8 cellular contexts compared by ENCODE assay signal in genomic region chr3:171461087-171461917, GRCh38. TPM values are rescaled to one million over a fixed set of nuclear protein-coding genes. Genes with fewer than 3 reads are reported as not detected.
DNase-seq lines count a peak whose midpoint lies in the region; ATAC-seq and TF ChIP-seq lines count a peak whose summit lies in the region.

No MANE protein-coding gene starts in this region.

- H3K79me2 ChIP-seq in OCI-LY1 (ENCODE audit: insufficient read depth, low read length) = no peaks in the 10 kb centered on the region

- no peaks in the 10 kb centered on the region for H3F3A ChIP-seq in OCI-LY1 (ENCODE audit: insufficient read depth, low read length)

- no peak overlapping the region for H2AFZ ChIP-seq in OCI-LY1 (ENCODE audit: low read length)

- TF ChIP-seq POLR2A in GM19099 (IDR thresholded peaks at IDR 0.05; ENCODE audit: extremely low read depth, insufficient read length, low read depth) (peak; percentile 41), spleen (IDR thresholded peaks at IDR 0.05) (no peak)

- peak overlapping the region; percentile 80 to 99 (median 98) for H3K4me2 ChIP-seq in BLaER1 treated with 17β-estradiol and CSF1 and Interleukin-3, amounts not matched to agents 10 nM and 100 nM
- H3K4me2 ChIP-seq in OCI-LY1 (ENCODE audit: low read length) = peak overlapping the region; percentile 71

- no peaks in the 10 kb centered on the region for H3K9me3 ChIP-seq in BLaER1 treated with 17β-estradiol and CSF1 and Interleukin-3, amounts not matched to agents 10 nM and 100 nM (replicated peaks in 1 of 11)
- H3K9me3 ChIP-seq in OCI-LY1 (ENCODE audit: low read length) = no peaks in the 10 kb centered on the region
- H3K9me3 ChIP-seq in iPS-18c (ENCODE audit: control insufficient read depth, insufficient read depth, low read length) = no peaks in the 10 kb centered on the region
- H3K9me3 ChIP-seq in spleen = no peaks in the 10 kb centered on the region

- 3 to 5% (median 4%) methylated on average over 15 to 22 of the region's 22 CpGs for WGBS in spleen, 5 donors

- peaks cover 14 to 37% (median 32%) of the 10 kb centered on the region in 10 experiments for H3K4me1 ChIP-seq in BLaER1 treated with 17β-estradiol and CSF1 and Interleukin-3, amounts not matched to agents 10 nM and 100 nM
- H3K4me1 ChIP-seq in OCI-LY1 (ENCODE audit: insufficient read depth, low read length, severe bottlenecking) = peaks cover 13% of the 10 kb centered on the region
- H3K4me1 ChIP-seq in spleen = peaks cover 10 to 63% (median 37%) of the 10 kb centered on the region in 6 donors

- peak; percentile 72 for DNase-seq in astrocyte of the hippocampus (ENCODE audit: low read depth, low spot score)
- no peak for DNase-seq in spleen
- no peak for DNase-seq in NCI-H128 (lab: John Stamatoyannopoulos, UW; ENCODE audit: unreplicated experiment)

- TF ChIP-seq CTCF in OCI-LY1 (IDR thresholded peaks at IDR 0.05; ENCODE audit: low read length) (no peak), spleen (IDR thresholded peaks at IDR 0.05 in 8 of 11, conservative IDR thresholded peaks at IDR 0.05 in 3 of 11) (no peak)

- no peaks in the 10 kb centered on the region for H3K36me3 ChIP-seq in BLaER1 treated with 17β-estradiol and CSF1 and Interleukin-3, amounts not matched to agents 10 nM and 100 nM
- H3K36me3 ChIP-seq in OCI-LY1 (ENCODE audit: insufficient read depth, low read length) (no peaks in the 10 kb centered on the region), spleen (no peaks in the 10 kb centered on the region)

- H4K20me1 ChIP-seq in BLaER1 treated with 17β-estradiol and CSF1 and Interleukin-3, amounts not matched to agents 10 nM and 100 nM = peaks cover 0 to 23% (median 6%) of the 10 kb centered on the region in 11 experiments; a peak in 10 of 22 replicates
- no peaks in the 10 kb centered on the region for H4K20me1 ChIP-seq in OCI-LY1 (ENCODE audit: insufficient read depth, low read length)

- peak; percentile 30 for ATAC-seq in HG03159 (IDR thresholded peaks at IDR 0.05; ENCODE audit: unreplicated experiment)

- peak overlapping the region; percentile 68 to 82 (median 76) for H3K4me3 ChIP-seq in BLaER1 treated with 17β-estradiol and CSF1 and Interleukin-3, amounts not matched to agents 10 nM and 100 nM
- H3K4me3 ChIP-seq in OCI-LY1 (ENCODE audit: low read depth, low read length, poor library complexity, severe bottlenecking) (peak overlapping the region; percentile 59), iPS-18c (ENCODE audit: insufficient read depth, low read depth, low read length) (peak overlapping the region; percentile 64), spleen (peak overlapping the region; percentile 59 to 96 (median 74))

- intact Hi-C loops in spleen (cut with DNase I; ENCODE audit: low total_unique reads) = loop anchor here (10.0 kb wide), 1 partner anchor 277 kb away; no protein-coding TSS in a partner anchor

- H3K9ac ChIP-seq in BLaER1 treated with 17β-estradiol and CSF1 and Interleukin-3, amounts not matched to agents 10 nM and 100 nM = peak overlapping the region; percentile 43 to 75 (median 64)
- H3K9ac ChIP-seq in OCI-LY1 (ENCODE audit: low read length) = no peak overlapping the region

- H3K27ac ChIP-seq in BLaER1 treated with 17β-estradiol and CSF1 and Interleukin-3, amounts not matched to agents 10 nM and 100 nM = peak overlapping the region in 2 of 11 experiments; percentile 1 to 5; a peak in 2 of 22 replicates
- H3K27ac ChIP-seq in OCI-LY1 (ENCODE audit: low read depth, low read length, poor library complexity, severe bottlenecking) = no peak overlapping the region
- peak overlapping the region in 7 of 8 donors; percentile 19 to 87 (median 77) for H3K27ac ChIP-seq in spleen

- H3K27me3 ChIP-seq in BLaER1 treated with 17β-estradiol and CSF1 and Interleukin-3, amounts not matched to agents 10 nM and 100 nM = peaks cover 29 to 53% (median 36%) of the 10 kb centered on the region in 11 experiments
- peaks cover 5% of the 10 kb centered on the region; the same call in 1 of the 2 replicates for H3K27me3 ChIP-seq in OCI-LY1 (ENCODE audit: insufficient read depth, low read length)
- peaks cover 0 to 70% (median 0%) of the 10 kb centered on the region in 7 donors for H3K27me3 ChIP-seq in spleen (replicated peaks in 1 of 7)

- H3K9me2 ChIP-seq in OCI-LY1 (ENCODE audit: low read depth, low read length) = no peaks in the 10 kb centered on the region

RNA-seq across cellular contexts. Expression of gene TNIK, which starts 1.1 kb away (rescaled TPM):
- total RNA-seq in spleen = 10 to 100 TPM in 6 of 7 donors, 1 to 10 TPM in 1; 9.0 to 34.5 (median 19.4) TPM
- 1 to 10 TPM in 2 of 3 donors, under 1 TPM in 1; 0.85 to 2.0 (median 1.6) TPM for polyA plus RNA-seq in spleen
